24 cellular contexts compared by ENCODE assay signal in the genomic region with DNA sequence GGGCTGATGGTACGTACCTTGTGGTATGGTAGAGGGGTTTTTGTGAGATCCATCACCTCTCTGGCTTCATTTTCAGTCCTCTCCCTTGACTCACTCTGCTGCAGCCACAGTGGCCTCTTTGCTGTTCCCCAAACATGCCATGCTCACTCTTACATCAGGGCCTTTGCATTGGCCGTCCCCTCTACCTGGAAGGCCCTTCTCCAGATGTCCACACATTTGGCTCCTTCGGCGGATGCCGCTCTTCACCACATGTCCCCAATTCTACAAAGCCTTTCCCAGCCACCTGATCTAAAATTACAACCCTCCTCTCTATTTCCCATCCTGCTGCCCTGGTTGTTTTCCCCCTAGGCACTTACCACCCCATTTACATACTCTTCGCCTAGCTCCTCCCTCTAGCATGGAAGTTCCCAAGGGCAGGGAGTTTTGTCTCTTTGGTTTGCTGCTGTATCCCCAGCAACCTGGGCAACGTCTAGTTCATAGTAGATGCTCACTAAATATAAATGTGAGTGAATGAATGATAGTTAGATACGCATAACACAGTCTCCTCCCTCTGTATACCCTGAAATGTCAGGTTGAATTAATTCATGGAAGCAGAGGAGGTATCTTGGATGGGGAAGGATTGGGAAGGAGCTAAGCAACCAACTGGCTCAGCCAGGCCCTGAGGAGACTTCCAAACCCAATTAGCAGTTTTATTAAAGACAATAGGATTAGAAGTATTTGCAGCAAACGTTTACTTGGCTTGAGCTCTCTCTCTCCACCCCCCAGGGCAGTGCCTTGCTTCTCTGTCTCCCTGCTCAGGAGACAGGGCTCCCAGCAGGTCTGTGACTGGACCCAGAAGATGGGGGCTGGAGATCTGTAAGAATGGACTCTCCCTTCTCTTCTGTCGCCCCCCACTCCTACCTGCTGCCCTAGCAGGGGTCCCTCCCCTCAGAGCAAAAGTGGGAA.
DNase-seq lines count a peak whose midpoint lies in the region; ATAC-seq, FAIRE-seq and TF ChIP-seq lines count a peak whose summit lies in the region.
"Had no signal": no experiment of that assay in that cellular context is flagged by ENCODE, and none has a peak within 500 bp of the region (broad histone marks: within the 10 kb centered on the region; RNA-seq: fewer than 3 reads in every experiment).

No MANE protein-coding gene starts in this region.

- peak overlapping the region; percentile 62; the same call in 1 of the 2 replicates for H3K4me3 Mint-ChIP-seq in WTC11
- H3K4me3 Mint-ChIP-seq: central memory CD8-positive, alpha-beta T cell; naive thymus-derived CD8-positive, alpha-beta T cell had no signal

- no peaks in the 10 kb centered on the region for H3K9me3 ChIP-seq in HUES6 (ENCODE audit: control insufficient read depth, insufficient read depth, low read depth, low read length)
- H3K9me3 ChIP-seq: BLaER1, gastroesophageal sphincter, ovary, transverse colon had no signal

- no peak for TF ChIP-seq CTCF in D721Med (IDR thresholded peaks at IDR 0.05; ENCODE audit: insufficient read depth, missing control alignments)
- no peak for TF ChIP-seq CTCF in WTC11 (IDR thresholded peaks at IDR 0.05)
- no peak for TF ChIP-seq CTCF in foreskin keratinocyte (conservative IDR thresholded peaks at IDR 0.05)

- H3K27me3 ChIP-seq in HUES6 (ENCODE audit: control insufficient read depth, insufficient read depth, low read length), result peaks cover 39% of the 10 kb centered on the region
- H3K27me3 ChIP-seq in foreskin keratinocyte, result peaks cover 11% of the 10 kb centered on the region
- H3K27me3 ChIP-seq: BLaER1, ovary had no signal

- H3K4me3 ChIP-seq in HUES6 (ENCODE audit: low read depth, low read length), result peak overlapping the region; percentile 41; the same call in 1 of the 2 replicates
- H3K4me3 ChIP-seq: BLaER1, gastroesophageal sphincter, hepatocyte, ovary, smooth muscle cell, transverse colon had no signal

- peaks cover 29% of the 10 kb centered on the region for H3K27me3 Mint-ChIP-seq in WTC11 (ENCODE audit: low read depth)

- peak; percentile 95 for FAIRE-seq in D721Med (lab: Jason Lieb, UNC)

- peak; percentile 75 for DNase-seq in D721Med (ENCODE audit: insufficient read length, low spot score)
- DNase-seq in WTC11 (ENCODE audit: low spot score), result no peak
- DNase-seq in mesenteric fat pad (ENCODE audit: low spot score), result peak; percentile 71
- DNase-seq in DMS114 treated with DMSO at 0.1 percent for 48 hours (lab: John Stamatoyannopoulos, UW; ENCODE audit: unreplicated experiment), result no peak
- DNase-seq in COR-L47 (lab: John Stamatoyannopoulos, UW), result no peak
- DNase-seq in activated CD4-positive, CD25-positive, alpha-beta regulatory T cell treated with anti-CD3 and anti-CD28 coated beads, Interleukin-2, amount 50 U/mL, for 72 hours, result no peak
- no peak for DNase-seq in foreskin keratinocyte
- DNase-seq: activated CD4-positive, alpha-beta T cell treated with anti-CD3 and anti-CD28 coated beads for 48 hours; activated CD8-positive, alpha-beta memory T cell treated with anti-CD3 and anti-CD28 coated beads for 24 hours; activated gamma-delta T cell; islet precursor cell; Kasumi-1; MV-4-11; naive thymus-derived CD8-positive, alpha-beta T cell; NCI-H526 treated with DMSO at 0.1 percent for 48 hours; ovary; stimulated activated CD4-positive, alpha-beta T cell treated with anti-CD3 and anti-CD28 coated beads, Interleukin-2, amount 100 ng/mL, for 24 hours; transverse colon had no signal

- peak overlapping the region; percentile 12 for H3K9ac ChIP-seq in HUES6 (ENCODE audit: low read length)
- H3K9ac ChIP-seq: BLaER1 had no signal

- H3K4me1 ChIP-seq in HUES6 (ENCODE audit: control insufficient read depth, insufficient read depth, low read length) (peaks cover 51% of the 10 kb centered on the region), foreskin keratinocyte (no peaks in the 10 kb centered on the region)
- H3K4me1 ChIP-seq: gastroesophageal sphincter, transverse colon had no signal

- peak overlapping the region; percentile 63 for H3K27ac Mint-ChIP-seq in WTC11
- H3K27ac Mint-ChIP-seq: naive thymus-derived CD8-positive, alpha-beta T cell had no signal

- H3K4me1 Mint-ChIP-seq in WTC11, result peaks cover 61% of the 10 kb centered on the region
- H3K4me1 Mint-ChIP-seq: central memory CD8-positive, alpha-beta T cell; naive thymus-derived CD8-positive, alpha-beta T cell had no signal

- ATAC-seq in WTC11 (peak; percentile 50), foreskin keratinocyte (no peak)
- ATAC-seq: gastroesophageal sphincter; naive thymus-derived CD8-positive, alpha-beta T cell had no signal

- H3K36me3 Mint-ChIP-seq in WTC11, result no peaks in the 10 kb centered on the region
- H3K36me3 Mint-ChIP-seq: naive thymus-derived CD8-positive, alpha-beta T cell had no signal

- H3K27ac ChIP-seq in HUES6 (ENCODE audit: low read depth, low read length) (no peak overlapping the region), foreskin keratinocyte (no peak overlapping the region)
- H3K27ac ChIP-seq: BLaER1, gastroesophageal sphincter, hepatocyte, ovary, transverse colon had no signal

- CTCF ChIA-PET in WTC11 (lab: Charles Lee), result interaction anchor here (0.6 to 1.1 kb wide), 4 partner anchors 12 to 94 kb away, joined by 3 to 4 read pairs (median 3); no protein-coding TSS in a partner anchor

- H3K9me3 Mint-ChIP-seq in WTC11, result no peaks in the 10 kb centered on the region
- H3K9me3 Mint-ChIP-seq: central memory CD8-positive, alpha-beta T cell; naive thymus-derived CD8-positive, alpha-beta T cell had no signal

- H3K36me3 ChIP-seq in HUES6 (ENCODE audit: control insufficient read depth, insufficient read depth, low read length), result no peaks in the 10 kb centered on the region
- H3K36me3 ChIP-seq: BLaER1, gastroesophageal sphincter, ovary, transverse colon had no signal

- POLR2A ChIA-PET in WTC11 (lab: Charles Lee), result no interaction called here

TF ChIP-seq in WTC11, 78 proteins besides CTCF, POLR2A, EP300 and RAD21:
- TF ChIP-seq SP1 (CRISPR knock-in tag; conservative IDR thresholded peaks at IDR 0.05) (no peak), CREB1 (CRISPR knock-in tag; IDR thresholded peaks at IDR 0.05) (no peak), ZBTB21 (CRISPR knock-in tag; IDR thresholded peaks at IDR 0.05; ENCODE audit: borderline replicate concordance) (no peak), NFATC4 (CRISPR knock-in tag; IDR thresholded peaks at IDR 0.05) (no peak), ZNF219 (CRISPR knock-in tag; IDR thresholded peaks at IDR 0.05; ENCODE audit: borderline replicate concordance) (no peak), ATF6 (CRISPR knock-in tag; IDR thresholded peaks at IDR 0.05) (no peak), ZNF671 (CRISPR knock-in tag; IDR thresholded peaks at IDR 0.05) (no peak), ELF4 (CRISPR knock-in tag; IDR thresholded peaks at IDR 0.05; ENCODE audit: low read depth) (no peak), KAT7 (CRISPR knock-in tag; IDR thresholded peaks at IDR 0.05; ENCODE audit: borderline replicate concordance) (no peak), SMAD4 (CRISPR knock-in tag; IDR thresholded peaks at IDR 0.05) (no peak), MXD4 (CRISPR knock-in tag; IDR thresholded peaks at IDR 0.05; ENCODE audit: borderline replicate concordance) (no peak), NR3C1 (CRISPR knock-in tag; conservative IDR thresholded peaks at IDR 0.05; ENCODE audit: low read depth) (no peak)
- TF ChIP-seq, protein P1, sequence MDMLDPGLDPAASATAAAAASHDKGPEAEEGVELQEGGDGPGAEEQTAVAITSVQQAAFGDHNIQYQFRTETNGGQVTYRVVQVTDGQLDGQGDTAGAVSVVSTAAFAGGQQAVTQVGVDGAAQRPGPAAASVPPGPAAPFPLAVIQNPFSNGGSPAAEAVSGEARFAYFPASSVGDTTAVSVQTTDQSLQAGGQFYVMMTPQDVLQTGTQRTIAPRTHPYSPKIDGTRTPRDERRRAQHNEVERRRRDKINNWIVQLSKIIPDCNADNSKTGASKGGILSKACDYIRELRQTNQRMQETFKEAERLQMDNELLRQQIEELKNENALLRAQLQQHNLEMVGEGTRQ (CRISPR knock-in tag; IDR thresholded peaks at IDR 0.05), result no peak
- TF ChIP-seq, protein P2, sequence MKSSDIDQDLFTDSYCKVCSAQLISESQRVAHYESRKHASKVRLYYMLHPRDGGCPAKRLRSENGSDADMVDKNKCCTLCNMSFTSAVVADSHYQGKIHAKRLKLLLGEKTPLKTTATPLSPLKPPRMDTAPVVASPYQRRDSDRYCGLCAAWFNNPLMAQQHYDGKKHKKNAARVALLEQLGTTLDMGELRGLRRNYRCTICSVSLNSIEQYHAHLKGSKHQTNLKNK (CRISPR knock-in tag; IDR thresholded peaks at IDR 0.05), result no peak
- TF ChIP-seq, protein P3, sequence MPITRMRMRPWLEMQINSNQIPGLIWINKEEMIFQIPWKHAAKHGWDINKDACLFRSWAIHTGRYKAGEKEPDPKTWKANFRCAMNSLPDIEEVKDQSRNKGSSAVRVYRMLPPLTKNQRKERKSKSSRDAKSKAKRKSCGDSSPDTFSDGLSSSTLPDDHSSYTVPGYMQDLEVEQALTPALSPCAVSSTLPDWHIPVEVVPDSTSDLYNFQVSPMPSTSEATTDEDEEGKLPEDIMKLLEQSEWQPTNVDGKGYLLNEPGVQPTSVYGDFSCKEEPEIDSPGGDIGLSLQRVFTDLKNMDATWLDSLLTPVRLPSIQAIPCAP (CRISPR knock-in tag; IDR thresholded peaks at IDR 0.05), result no peak
TF ChIP-seq in WTC11: peak in this region for 0.

Comparison
In these comparisons a context has a peak if more than half of its experiments do, and no peak if none do; other contexts are left out.
1. DNase-seq: peak in D721Med (single experiment) and mesenteric fat pad (single experiment); none in WTC11 (single experiment), DMS114 treated with DMSO at 0.1 percent for 48 hours (single experiment), COR-L47 (single experiment), activated CD4-positive, CD25-positive, alpha-beta regulatory T cell treated with anti-CD3 and anti-CD28 coated beads, Interleukin-2, amount 50 U/mL, for 72 hours (single experiment) and foreskin keratinocyte (0 of 2).